In the genomic region with DNA sequence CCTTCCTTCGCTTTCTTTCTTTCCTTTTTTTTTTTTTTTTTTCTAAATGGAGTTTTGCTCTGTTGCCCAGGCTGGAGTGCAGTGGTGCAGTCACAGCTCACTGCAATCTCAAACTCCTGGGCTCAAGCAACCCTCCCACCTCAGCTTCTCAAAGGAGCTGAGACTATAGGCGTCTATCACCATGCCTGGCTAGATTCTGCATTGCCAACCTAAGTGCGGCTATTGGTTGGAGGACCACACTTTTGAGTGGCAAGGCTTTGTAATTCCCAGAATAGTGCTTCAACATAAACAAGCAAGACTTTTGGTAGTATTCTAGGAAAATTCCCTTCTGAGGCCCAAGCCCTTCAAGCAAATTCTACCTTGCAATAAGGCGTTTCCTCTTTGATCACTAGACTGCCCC, we compare ENCODE assay signal across 12 cellular contexts.
DNase-seq lines count a peak whose midpoint lies in the region; TF ChIP-seq lines count a peak whose summit lies in the region.
"Had no signal": no experiment of that assay in that cellular context is flagged by ENCODE, and none has a peak within 500 bp of the region (broad histone marks: within the 10 kb centered on the region; RNA-seq: fewer than 3 reads in every experiment).

No MANE protein-coding gene starts in this region.

- H3K27me3 Mint-ChIP-seq in activated T-helper 2 cell treated with anti-CD3 and anti-CD28 coated beads, Interferon-gamma antibody, Interleukin-2, Interleukin-4, amounts not matched to agents 10 μg/mL and 5 μg/mL and 100 μg/mL, durations not matched to agents 14 hours and 24 hours and 36 hours (ENCODE audit: low read depth), result no peaks in the 10 kb centered on the region

- H3K9me2 ChIP-seq in DOHH2 (replicated peaks; ENCODE audit: control insufficient read depth, low read length), result no peaks in the 10 kb centered on the region

- H3K79me2 ChIP-seq in DOHH2 (ENCODE audit: control insufficient read depth, low read length), result no peaks in the 10 kb centered on the region
- H3K79me2 ChIP-seq in mesendoderm (ENCODE audit: control insufficient read depth, insufficient read depth, low read length), result no peaks in the 10 kb centered on the region

- H3K4me3 Mint-ChIP-seq in activated T-helper 2 cell treated with anti-CD3 and anti-CD28 coated beads, Interferon-gamma antibody, Interleukin-2, Interleukin-4, amounts not matched to agents 10 μg/mL and 5 μg/mL and 100 μg/mL, durations not matched to agents 14 hours and 24 hours and 36 hours (ENCODE audit: low read depth), result peak overlapping the region; percentile 47

- H3K9me3 ChIP-seq in BLaER1, result no peaks in the 10 kb centered on the region
- no peaks in the 10 kb centered on the region for H3K9me3 ChIP-seq in DOHH2 (ENCODE audit: control insufficient read depth, insufficient read depth, low read length)
- H3K9me3 ChIP-seq: HAP-1, MG63 had no signal

- no CpG with 5 or more reads among the region's 4 CpGs for WGBS in mesendoderm (ENCODE audit: extremely low coverage, insufficient coverage, low lambda C conversion rate)

- no peaks in the 10 kb centered on the region for H3K79me1 ChIP-seq in mesendoderm (ENCODE audit: low read length)

- no peak overlapping the region for H2BK15ac ChIP-seq in mesendoderm (replicated peaks; ENCODE audit: low read depth)

- H3K9ac ChIP-seq in BLaER1, result no peak overlapping the region
- no peak overlapping the region for H3K9ac ChIP-seq in mesendoderm (ENCODE audit: low read length)

- H3K56ac ChIP-seq in mesendoderm (ENCODE audit: low read length), result no peak overlapping the region

- DNase-seq in activated T-helper 2 cell treated with anti-CD3 and anti-CD28 coated beads, Interferon-gamma antibody, Interleukin-2, Interleukin-4, amounts not matched to agents 10 μg/mL and 5 μg/mL and 100 μg/mL, durations not matched to agents 14 hours and 24 hours and 36 hours (ENCODE audit: low spot score), result no peak
- DNase-seq in mesendoderm (peak; percentile 67), dorsolateral prefrontal cortex (no peak), NCI-H2107 (lab: John Stamatoyannopoulos, UW) (no peak), iPS-NIHi11 (ENCODE audit: low spot score) (no peak)
- no peak for DNase-seq in stimulated activated CD4-positive, alpha-beta T cell treated with anti-CD3 and anti-CD28 coated beads, Interleukin-2, amount 100 ng/mL, for 24 hours
- DNase-seq: MG63, NCI-H524 treated with DMSO at 0.1 percent for 48 hours had no signal

- H3K27me3 ChIP-seq in BLaER1 (no peaks in the 10 kb centered on the region), DOHH2 (ENCODE audit: control insufficient read depth, low read length) (peaks cover 10% of the 10 kb centered on the region), mesendoderm (ENCODE audit: insufficient read depth, low read length, poor library complexity) (no peaks in the 10 kb centered on the region), dorsolateral prefrontal cortex (no peaks in the 10 kb centered on the region)
- H3K27me3 ChIP-seq: MG63 had no signal

- H3K27ac ChIP-seq in BLaER1, result no peak overlapping the region
- H3K27ac ChIP-seq in DOHH2 (ENCODE audit: low read depth, low read length), result no peak overlapping the region
- H3K27ac ChIP-seq in mesendoderm (ENCODE audit: low read depth, low read length), result no peak overlapping the region
- peak overlapping the region in 18 of 59 donors; percentile 12 to 83 (median 64) for H3K27ac ChIP-seq in dorsolateral prefrontal cortex
- H3K27ac ChIP-seq: epithelial cell of prostate had no signal

- peak overlapping the region; percentile 87 for H3K27ac Mint-ChIP-seq in activated T-helper 2 cell treated with anti-CD3 and anti-CD28 coated beads, Interferon-gamma antibody, Interleukin-2, Interleukin-4, amounts not matched to agents 10 μg/mL and 5 μg/mL and 100 μg/mL, durations not matched to agents 14 hours and 24 hours and 36 hours

- H3K4me2 ChIP-seq in BLaER1, result peak overlapping the region; percentile 73
- peak overlapping the region; percentile 31; the same call in 1 of the 2 replicates for H3K4me2 ChIP-seq in DOHH2 (ENCODE audit: low read length)
- H3K4me2 ChIP-seq in mesendoderm (ENCODE audit: low read length), result no peak overlapping the region

- H3K4me1 ChIP-seq in BLaER1, result peaks cover 51% of the 10 kb centered on the region
- H3K4me1 ChIP-seq in DOHH2 (ENCODE audit: control insufficient read depth, low read length), result peaks cover 40% of the 10 kb centered on the region
- H3K4me1 ChIP-seq in mesendoderm (ENCODE audit: control insufficient read depth, low read depth, low read length), result no peaks in the 10 kb centered on the region

- no peak overlapping the region for H4K8ac ChIP-seq in mesendoderm (ENCODE audit: low read depth, low read length)

- H3K4me3 ChIP-seq in BLaER1 (no peak overlapping the region), DOHH2 (ENCODE audit: low read length) (no peak overlapping the region), mesendoderm (ENCODE audit: low read length) (no peak overlapping the region), dorsolateral prefrontal cortex (no peak overlapping the region)
- H3K4me3 ChIP-seq: HAP-1, MG63 had no signal

- H3K9me3 Mint-ChIP-seq in activated T-helper 2 cell treated with anti-CD3 and anti-CD28 coated beads, Interferon-gamma antibody, Interleukin-2, Interleukin-4, amounts not matched to agents 10 μg/mL and 5 μg/mL and 100 μg/mL, durations not matched to agents 14 hours and 24 hours and 36 hours, result no peaks in the 10 kb centered on the region

- no peak overlapping the region for H4K5ac ChIP-seq in mesendoderm (ENCODE audit: low read length)

- H2AK5ac ChIP-seq in mesendoderm (ENCODE audit: low read length), result no peak overlapping the region

- H3K36me3 Mint-ChIP-seq in activated T-helper 2 cell treated with anti-CD3 and anti-CD28 coated beads, Interferon-gamma antibody, Interleukin-2, Interleukin-4, amounts not matched to agents 10 μg/mL and 5 μg/mL and 100 μg/mL, durations not matched to agents 14 hours and 24 hours and 36 hours (ENCODE audit: low read depth), result no peaks in the 10 kb centered on the region

- intact Hi-C loops in activated T-helper 2 cell treated with anti-CD3 and anti-CD28 coated beads, Interferon-gamma antibody, Interleukin-2, Interleukin-4, amounts not matched to agents 10 μg/mL and 5 μg/mL and 100 μg/mL, durations not matched to agents 14 hours and 24 hours and 36 hours (cut with micrococcal nuclease), result no loop called here
- intact Hi-C loops in dorsolateral prefrontal cortex (cut with DNase I), result no loop called here

- H3F3A ChIP-seq in DOHH2 (ENCODE audit: control insufficient read depth, insufficient read depth), result no peaks in the 10 kb centered on the region

- H3K4ac ChIP-seq in mesendoderm (ENCODE audit: low read depth, low read length), result no peak overlapping the region

- H3K36me3 ChIP-seq in BLaER1, result no peaks in the 10 kb centered on the region
- no peaks in the 10 kb centered on the region for H3K36me3 ChIP-seq in DOHH2 (ENCODE audit: control insufficient read depth, low read length)
- no peaks in the 10 kb centered on the region for H3K36me3 ChIP-seq in mesendoderm (ENCODE audit: control insufficient read depth, insufficient read depth, low read length)
- H3K36me3 ChIP-seq: HAP-1, MG63 had no signal

- no peak overlapping the region for H3K23ac ChIP-seq in mesendoderm (ENCODE audit: low read length)

- H3K18ac ChIP-seq in mesendoderm (ENCODE audit: low read length), result peak overlapping the region; percentile 61

- no peak overlapping the region for H2BK5ac ChIP-seq in mesendoderm (ENCODE audit: low read length)

- no peak overlapping the region for H2BK120ac ChIP-seq in mesendoderm (ENCODE audit: low read depth, low read length)

- H3K4me1 Mint-ChIP-seq in activated T-helper 2 cell treated with anti-CD3 and anti-CD28 coated beads, Interferon-gamma antibody, Interleukin-2, Interleukin-4, amounts not matched to agents 10 μg/mL and 5 μg/mL and 100 μg/mL, durations not matched to agents 14 hours and 24 hours and 36 hours (ENCODE audit: low read depth), result peaks cover 65% of the 10 kb centered on the region

- H4K20me1 ChIP-seq in BLaER1 (no peaks in the 10 kb centered on the region), DOHH2 (ENCODE audit: control insufficient read depth, insufficient read depth, low read depth, low read length) (no peaks in the 10 kb centered on the region)

- TF ChIP-seq CTCF in DOHH2 (IDR thresholded peaks at IDR 0.05; ENCODE audit: low read depth, low read length, poor library complexity, severe bottlenecking) (no peak), dorsolateral prefrontal cortex (IDR thresholded peaks at IDR 0.05 in 54 of 56, conservative IDR thresholded peaks at IDR 0.05 in 2 of 56; ENCODE audit: low read depth in 1 of 56, partially characterized antibody in 56 of 56) (no peak)
